21 cellular contexts compared by ENCODE assay signal in genomic region chr10:43084812-43085211, GRCh38. TPM values are rescaled to one million over a fixed set of nuclear protein-coding genes. Genes with fewer than 3 reads are reported as not detected.
DNase-seq lines count a peak whose midpoint lies in the region; ATAC-seq and TF ChIP-seq lines count a peak whose summit lies in the region.
"Had no signal": no experiment of that assay in that cellular context is flagged by ENCODE, and none has a peak within 500 bp of the region (broad histone marks: within the 10 kb centered on the region; RNA-seq: fewer than 3 reads in every experiment).

No MANE protein-coding gene starts in this region.

- no peaks in the 10 kb centered on the region for H3F3A ChIP-seq in Loucy (ENCODE audit: low read depth)

- no peak for TF ChIP-seq CTCF in Loucy (conservative IDR thresholded peaks at IDR 0.05; ENCODE audit: low read length)
- no peak for TF ChIP-seq CTCF in WERI-Rb-1 (IDR thresholded peaks at IDR 0.05; ENCODE audit: low read depth, low read length)

- no peaks in the 10 kb centered on the region for H3K79me2 ChIP-seq in Loucy (ENCODE audit: insufficient read depth, low read length)

- H3K9me2 ChIP-seq in Loucy (replicated peaks; ENCODE audit: low read depth, low read length) = no peaks in the 10 kb centered on the region

- no peaks in the 10 kb centered on the region for H4K20me1 ChIP-seq in Loucy (ENCODE audit: insufficient read depth, low read length, poor library complexity, severe bottlenecking)

- no peak for ATAC-seq in esophagus mucosa
- ATAC-seq: A549, HCT116 had no signal

- no peak overlapping the region for H2AFZ ChIP-seq in Loucy (ENCODE audit: low read length)

- no peak overlapping the region for H3K4me3 ChIP-seq in Loucy (ENCODE audit: low read length, poor library complexity, severe bottlenecking)
- no peak overlapping the region for H3K4me3 ChIP-seq in WERI-Rb-1 (ENCODE audit: low read depth, low read length)
- H3K4me3 ChIP-seq: A549 had no signal

- no peak overlapping the region for H3K9ac ChIP-seq in Loucy (ENCODE audit: low read depth, low read length, poor library complexity, severe bottlenecking)

- H3K4me2 ChIP-seq in Loucy (ENCODE audit: low read depth, low read length, poor library complexity, severe bottlenecking) = peak overlapping the region; percentile 59
- H3K4me2 ChIP-seq: A549 had no signal

- DNase-seq in NCI-H82 (lab: John Stamatoyannopoulos, UW) (peak; percentile 63), NCI-H82 treated with DMSO at 0.1 percent for 48 hours (lab: John Stamatoyannopoulos, UW; ENCODE audit: unreplicated experiment) (no peak), WERI-Rb-1 (peak; percentile 22), GM19238 (ENCODE audit: insufficient read length, low spot score) (no peak), cerebellar nuclear complex (lab: John Stamatoyannopoulos, UW) (no peak)
- DNase-seq: AML-193; C1 segment of cervical spinal cord; Caco-2; CD4-positive, CD25-positive, alpha-beta regulatory T cell; CD8-positive, alpha-beta memory T cell; DMS153; DMS79; GDM1; GOT3; H7; HFFc6 had no signal

- H3K27ac ChIP-seq in WERI-Rb-1 = no peak overlapping the region
- H3K27ac ChIP-seq: 22Rv1, A549 had no signal

- H3K27me3 ChIP-seq in Loucy (ENCODE audit: insufficient read depth, low read length, poor library complexity, severe bottlenecking) = no peaks in the 10 kb centered on the region
- peaks cover 86% of the 10 kb centered on the region for H3K27me3 ChIP-seq in WERI-Rb-1 (ENCODE audit: insufficient read depth, low read depth, severe bottlenecking)

- H3K4me1 ChIP-seq in Loucy (ENCODE audit: insufficient read depth, low read length, poor library complexity, severe bottlenecking) = peaks cover 33% of the 10 kb centered on the region
- H3K4me1 ChIP-seq: A549, Caco-2 had no signal

- H3K36me3 ChIP-seq in Loucy (ENCODE audit: insufficient read depth, low read length) = no peaks in the 10 kb centered on the region
- no peaks in the 10 kb centered on the region for H3K36me3 ChIP-seq in WERI-Rb-1

- H3K9me3 ChIP-seq in Loucy (ENCODE audit: insufficient read depth, low read depth, low read length) = no peaks in the 10 kb centered on the region
- H3K9me3 ChIP-seq in WERI-Rb-1 (ENCODE audit: severe bottlenecking) = no peaks in the 10 kb centered on the region
- H3K9me3 ChIP-seq: A549, Caco-2 had no signal

RNA-seq across cellular contexts. Expression of gene RET, which starts 7.9 kb away (rescaled TPM):
- total RNA-seq in esophagus mucosa = 0.20 TPM
- total RNA-seq: Caco-2 had no signal

RNA-seq across cellular contexts. Expression of gene CSGALNACT2, which starts 53.4 kb away (rescaled TPM):
- 4.9 TPM for total RNA-seq in esophagus mucosa

Comparison
In these comparisons a context has a peak if more than half of its experiments do, and no peak if none do; other contexts are left out.
1. DNase-seq: peak in NCI-H82 (single experiment) and WERI-Rb-1 (single experiment); none in NCI-H82 treated with DMSO at 0.1 percent for 48 hours (single experiment), GM19238 (single experiment) and cerebellar nuclear complex (0 of 2).